ENCODE assay signal across 8 cellular contexts in the genomic region with DNA sequence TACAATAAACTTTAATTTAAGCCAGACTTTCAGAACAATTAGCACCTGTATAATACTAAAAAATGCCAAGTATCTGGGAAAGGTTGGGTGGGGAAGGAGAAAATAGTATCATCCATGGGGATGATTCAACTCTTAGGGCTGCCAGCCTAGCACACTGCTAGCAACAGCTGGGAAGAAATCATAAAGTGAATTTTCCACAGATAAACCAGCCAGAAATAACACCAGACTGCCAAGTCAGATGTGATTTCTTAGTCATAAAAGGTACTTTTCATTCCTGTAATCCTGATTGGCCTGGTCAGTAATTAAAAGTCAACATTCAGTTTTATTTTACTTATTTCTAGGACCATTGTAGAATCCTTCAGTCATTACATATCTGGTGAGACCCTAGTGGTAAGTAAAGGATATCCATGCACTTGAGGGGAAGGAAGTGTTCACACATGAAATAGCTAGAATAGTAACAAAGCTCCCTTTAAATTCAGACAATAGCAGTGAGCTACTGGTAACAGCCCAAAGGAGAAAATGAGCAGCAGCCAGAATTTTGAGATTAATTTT. TPM values are rescaled to one million over a fixed set of nuclear protein-coding genes. Genes with fewer than 3 reads are reported as not detected.
DNase-seq lines count a peak whose midpoint lies in the region; ATAC-seq and TF ChIP-seq lines count a peak whose summit lies in the region.

No MANE protein-coding gene starts in this region.

- peak; percentile 57 for DNase-seq in MG63
- DNase-seq in endothelial cell (ENCODE audit: low spot score), result no peak
- DNase-seq in retinal pigment epithelial cell (ENCODE audit: low read depth), result peak; percentile 56
- DNase-seq in NCI-H345 (lab: John Stamatoyannopoulos, UW), result no peak
- DNase-seq in Ammon's horn (ENCODE audit: low spot score), result no peak

- peaks cover 5% of the 10 kb centered on the region for H3K27me3 Mint-ChIP-seq in endothelial cell (ENCODE audit: unreplicated experiment)

- H3K27me3 ChIP-seq in MG63, result no peaks in the 10 kb centered on the region

- H3K4me3 Mint-ChIP-seq in endothelial cell (ENCODE audit: unreplicated experiment), result no peak overlapping the region

- H3K4me3 ChIP-seq in MG63, result no peak overlapping the region
- H3K4me3 ChIP-seq in retinal pigment epithelial cell (ENCODE audit: low read length), result no peak overlapping the region

- H3K36me3 Mint-ChIP-seq in endothelial cell (ENCODE audit: low read depth, unreplicated experiment), result no peaks in the 10 kb centered on the region

- no peaks in the 10 kb centered on the region for H3K9me3 Mint-ChIP-seq in endothelial cell (ENCODE audit: unreplicated experiment)

- TF ChIP-seq CTCF in endothelial cell (IDR thresholded peaks at IDR 0.05; ENCODE audit: unreplicated experiment) (peak; percentile 33), retinal pigment epithelial cell (conservative IDR thresholded peaks at IDR 0.05; ENCODE audit: low read depth, low read length) (no peak)

- no peaks in the 10 kb centered on the region for H3K36me3 ChIP-seq in MG63

- H3K4me1 Mint-ChIP-seq in endothelial cell (ENCODE audit: unreplicated experiment), result peaks cover 62% of the 10 kb centered on the region

- H3K9me3 ChIP-seq in MG63, result no peaks in the 10 kb centered on the region

- ATAC-seq in GM19035 (IDR thresholded peaks at IDR 0.05; ENCODE audit: unreplicated experiment) (peak; percentile 3), GM21723 (IDR thresholded peaks at IDR 0.05; ENCODE audit: unreplicated experiment) (no peak), HG02678 (IDR thresholded peaks at IDR 0.05; ENCODE audit: unreplicated experiment) (no peak)

- peak overlapping the region; percentile 95 for H3K27ac Mint-ChIP-seq in endothelial cell (ENCODE audit: unreplicated experiment)

RNA-seq across cellular contexts. Expression of a gene that starts 59.4 kb away (rescaled TPM):
- 42.1 and 49.2 TPM in 2 replicates for total RNA-seq in MG63 (2014; rRNA removed; shearing (Covaris generic); ENCODE audit: low replicate concordance)
- total RNA-seq in endothelial cell (ENCODE audit: unreplicated experiment), result 144 TPM

Comparison
In these comparisons a context has a peak if more than half of its experiments do, and no peak if none do; other contexts are left out.
1. DNase-seq: peak in MG63 (single experiment) and retinal pigment epithelial cell (single experiment); none in endothelial cell (single experiment), NCI-H345 (single experiment) and Ammon's horn (single experiment).